Comparison of ENCODE assay signal across 16 cellular contexts in genomic region chr4:177093964-177094363, GRCh38.
"Had no signal": no experiment of that assay in that cellular context is flagged by ENCODE, and none has a peak within 500 bp of the region (broad histone marks: within the 10 kb centered on the region; RNA-seq: fewer than 3 reads in every experiment).

No MANE protein-coding gene starts in this region.

- H3K36me3 Mint-ChIP-seq: activated naive CD8-positive, alpha-beta T cell treated with anti-CD3 and anti-CD28 coated beads, Interleukin-2, amount 10 ng/mL, durations not matched to agents 7 days and 5 days; naive B cell; stimulated activated naive B cell treated with anti-CD40 and anti-IgM and Interleukin-4, amounts not matched to agents 10 μg/mL and 1 μg/mL and 100 μg/mL, for 72 hours had no signal

- H2AFZ ChIP-seq: parathyroid adenoma had no signal

- H3K4me1 Mint-ChIP-seq: activated naive CD8-positive, alpha-beta T cell treated with anti-CD3 and anti-CD28 coated beads, Interleukin-2, amount 10 ng/mL, durations not matched to agents 7 days and 5 days; naive B cell; stimulated activated naive B cell treated with anti-CD40 and anti-IgM and Interleukin-4, amounts not matched to agents 10 μg/mL and 1 μg/mL and 100 μg/mL, for 72 hours had no signal

- H3K9me3 ChIP-seq: gastroesophageal sphincter, heart right ventricle, thyroid gland had no signal

- H3K9me3 Mint-ChIP-seq: activated naive CD8-positive, alpha-beta T cell treated with anti-CD3 and anti-CD28 coated beads, Interleukin-2, amount 10 ng/mL, durations not matched to agents 7 days and 5 days; activated T-helper 1 cell treated with anti-CD3 and anti-CD28 coated beads, Interleukin-12 subunit alpha, Interleukin-12 subunit beta, Interleukin-2, Interleukin-4 antibody, amounts not matched to agents 30 ng/mL and 10 ng/mL and 1 ng/mL, durations not matched to agents 14 hours and 24 hours and 36 hours; dendritic cell treated with granulocyte-macrophage colony-stimulating factor and Interleukin-4, amounts not matched to agents 40 ng/mL and 50 ng/mL, for 4 days; naive B cell; stimulated activated naive B cell treated with anti-CD40 and anti-IgM and Interleukin-4, amounts not matched to agents 10 μg/mL and 1 μg/mL and 100 μg/mL, for 72 hours had no signal

- H3K27ac ChIP-seq: gastroesophageal sphincter, heart right ventricle, parathyroid adenoma, thyroid gland had no signal

- H3K36me3 ChIP-seq: gastroesophageal sphincter, heart right ventricle, thyroid gland had no signal

- H3K4me3 ChIP-seq: gastroesophageal sphincter, heart right ventricle, thyroid gland had no signal

- H3K27me3 Mint-ChIP-seq: activated naive CD8-positive, alpha-beta T cell treated with anti-CD3 and anti-CD28 coated beads, Interleukin-2, amount 10 ng/mL, durations not matched to agents 7 days and 5 days; dendritic cell treated with granulocyte-macrophage colony-stimulating factor and Interleukin-4, amounts not matched to agents 40 ng/mL and 50 ng/mL, for 4 days; naive B cell; stimulated activated naive B cell treated with anti-CD40 and anti-IgM and Interleukin-4, amounts not matched to agents 10 μg/mL and 1 μg/mL and 100 μg/mL, for 72 hours had no signal

- H3K27ac Mint-ChIP-seq: activated naive CD8-positive, alpha-beta T cell treated with anti-CD3 and anti-CD28 coated beads, Interleukin-2, amount 10 ng/mL, durations not matched to agents 7 days and 5 days; activated T-helper 1 cell treated with anti-CD3 and anti-CD28 coated beads, Interleukin-12 subunit alpha, Interleukin-12 subunit beta, Interleukin-2, Interleukin-4 antibody, amounts not matched to agents 30 ng/mL and 10 ng/mL and 1 ng/mL, durations not matched to agents 14 hours and 24 hours and 36 hours; dendritic cell treated with granulocyte-macrophage colony-stimulating factor and Interleukin-4, amounts not matched to agents 40 ng/mL and 50 ng/mL, for 4 days; stimulated activated naive B cell treated with anti-CD40 and anti-IgM and Interleukin-4, amounts not matched to agents 10 μg/mL and 1 μg/mL and 100 μg/mL, for 72 hours had no signal

- DNase-seq: activated CD4-positive, alpha-beta T cell treated with anti-CD3 and anti-CD28 coated beads, Interleukin-2, amount 50 U/mL, for 1 hour; activated naive CD8-positive, alpha-beta T cell treated with anti-CD3 and anti-CD28 coated beads, Interleukin-2, amount 10 ng/mL, durations not matched to agents 7 days and 5 days; anterior cingulate cortex; effector memory CD4-positive, alpha-beta T cell; heart right ventricle; islet precursor cell; mammary epithelial cell; naive B cell; stimulated activated CD4-positive, alpha-beta T cell treated with anti-CD3 and anti-CD28 coated beads, Interleukin-15, amount 100 ng/mL, for 24 hours; stimulated activated CD4-positive, alpha-beta T cell treated with anti-CD3 and anti-CD28 coated beads, Interleukin-4, amount 100 ng/mL, for 1 hour; stimulated activated naive B cell treated with anti-CD40 and anti-IgM and Interleukin-4, amounts not matched to agents 10 μg/mL and 1 μg/mL and 100 μg/mL, for 72 hours; thyroid gland had no signal

- ATAC-seq: gastroesophageal sphincter; heart right ventricle; stimulated activated naive B cell treated with anti-CD40 and anti-IgM and Interleukin-4, amounts not matched to agents 10 μg/mL and 1 μg/mL and 100 μg/mL, for 72 hours had no signal

- H3K4me1 ChIP-seq: gastroesophageal sphincter, parathyroid adenoma, thyroid gland had no signal

- H3K9ac ChIP-seq: parathyroid adenoma had no signal

- H3K27me3 ChIP-seq: gastroesophageal sphincter, heart right ventricle, thyroid gland had no signal

- H3K79me2 ChIP-seq: parathyroid adenoma had no signal

- H3K4me3 Mint-ChIP-seq: activated naive CD8-positive, alpha-beta T cell treated with anti-CD3 and anti-CD28 coated beads, Interleukin-2, amount 10 ng/mL, durations not matched to agents 7 days and 5 days; activated T-helper 1 cell treated with anti-CD3 and anti-CD28 coated beads, Interleukin-12 subunit alpha, Interleukin-12 subunit beta, Interleukin-2, Interleukin-4 antibody, amounts not matched to agents 30 ng/mL and 10 ng/mL and 1 ng/mL, durations not matched to agents 14 hours and 24 hours and 36 hours; dendritic cell treated with granulocyte-macrophage colony-stimulating factor and Interleukin-4, amounts not matched to agents 40 ng/mL and 50 ng/mL, for 4 days; naive B cell; stimulated activated naive B cell treated with anti-CD40 and anti-IgM and Interleukin-4, amounts not matched to agents 10 μg/mL and 1 μg/mL and 100 μg/mL, for 72 hours had no signal
